In the genomic region with DNA sequence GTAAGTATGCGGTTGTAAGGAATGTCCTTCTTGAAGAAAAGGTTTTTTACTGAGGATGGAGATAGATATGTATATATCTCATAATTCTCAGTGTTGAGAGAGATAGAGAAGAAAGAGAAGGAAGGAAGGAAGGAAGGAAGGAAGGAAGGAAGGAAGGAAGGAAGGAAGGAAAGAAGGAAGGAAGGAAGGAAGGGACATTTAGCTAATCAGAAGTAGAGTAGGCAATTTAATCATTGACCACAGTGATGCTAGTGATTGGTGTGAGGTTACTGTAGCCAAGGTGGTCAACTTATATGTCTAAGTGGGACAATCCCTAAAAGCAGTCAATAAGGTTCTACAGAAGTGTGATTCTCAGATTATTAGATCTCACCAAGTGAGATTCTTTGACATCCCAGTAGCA, we compare ENCODE assay signal across 10 cellular contexts.
"Had no signal": no experiment of that assay in that cellular context is flagged by ENCODE, and none has a peak within 500 bp of the region (broad histone marks: within the 10 kb centered on the region; RNA-seq: fewer than 3 reads in every experiment).

No MANE protein-coding gene starts in this region.

- DNase-seq: H9, HCEC 1CT, HFFc6, IMR-90, KG1 had no signal

- ATAC-seq: GM23338, K562 had no signal

- H3K4me3 ChIP-seq: GM23338, K562 had no signal

- FAIRE-seq: H1, H54, HTR-8/SVneo, K562 had no signal
